In the genomic region with DNA sequence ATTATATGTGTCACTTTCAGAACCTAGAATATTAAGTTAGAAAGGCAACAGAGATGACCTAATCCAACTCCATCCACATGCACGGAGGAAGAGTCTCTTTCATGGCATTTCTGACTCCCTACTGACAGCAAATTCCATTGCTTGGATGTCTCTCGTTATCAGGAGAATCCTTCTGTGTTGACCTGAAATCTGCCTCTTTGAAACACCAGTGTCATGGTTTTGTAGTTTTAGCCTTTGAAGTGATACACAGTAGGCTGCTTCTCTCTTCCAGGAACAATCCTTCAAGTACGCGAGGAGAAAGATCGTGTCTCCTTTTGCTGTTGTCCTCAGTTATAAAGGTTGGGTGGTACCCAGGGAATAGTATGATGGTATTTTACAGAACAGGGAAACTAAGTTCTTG, we compare ENCODE assay signal across 18 cellular contexts.
"Had no signal": no experiment of that assay in that cellular context is flagged by ENCODE, and none has a peak within 500 bp of the region (broad histone marks: within the 10 kb centered on the region; RNA-seq: fewer than 3 reads in every experiment).

No MANE protein-coding gene starts in this region.

- H3K36me3 ChIP-seq: adrenal gland, gastrocnemius medialis, tibial nerve, WERI-Rb-1 had no signal

- H3K27ac Mint-ChIP-seq: activated CD4-positive, alpha-beta memory T cell treated with anti-CD3 and anti-CD28 coated beads for 36 hours; activated CD4-positive, alpha-beta T cell treated with anti-CD3 and anti-CD28 coated beads for 36 hours; activated naive CD4-positive, alpha-beta T cell treated with anti-CD3 and anti-CD28 coated beads, Interleukin-2, amount 50 U/mL, for 24 hours; activated T-cell treated with anti-CD3 and anti-CD28 coated beads, Interleukin-2, amount 50 U/mL, for 24 hours; naive B cell; stimulated activated naive B cell treated with anti-CD40 and anti-IgM and Interleukin-4, amounts not matched to agents 10 μg/mL and 1 μg/mL and 100 μg/mL, for 72 hours; T-helper 17 cell had no signal

- H2AFZ ChIP-seq: parathyroid adenoma had no signal

- H3K4me3 Mint-ChIP-seq: activated CD4-positive, alpha-beta memory T cell treated with anti-CD3 and anti-CD28 coated beads for 36 hours; activated CD4-positive, alpha-beta T cell treated with anti-CD3 and anti-CD28 coated beads for 36 hours; activated naive CD4-positive, alpha-beta T cell treated with anti-CD3 and anti-CD28 coated beads, Interleukin-2, amount 50 U/mL, for 24 hours; activated T-cell treated with anti-CD3 and anti-CD28 coated beads, Interleukin-2, amount 50 U/mL, for 24 hours; central memory CD8-positive, alpha-beta T cell; naive B cell; stimulated activated naive B cell treated with anti-CD40 and anti-IgM and Interleukin-4, amounts not matched to agents 10 μg/mL and 1 μg/mL and 100 μg/mL, for 72 hours; T-helper 17 cell had no signal

- H3K9ac ChIP-seq: parathyroid adenoma had no signal

- H3K4me1 ChIP-seq: adrenal gland, parathyroid adenoma had no signal

- H3K27me3 Mint-ChIP-seq: central memory CD8-positive, alpha-beta T cell had no signal

- H3K9me3 Mint-ChIP-seq: activated CD4-positive, alpha-beta memory T cell treated with anti-CD3 and anti-CD28 coated beads for 36 hours; activated naive CD4-positive, alpha-beta T cell treated with anti-CD3 and anti-CD28 coated beads, Interleukin-2, amount 50 U/mL, for 24 hours; activated T-cell treated with anti-CD3 and anti-CD28 coated beads, Interleukin-2, amount 50 U/mL, for 24 hours; central memory CD8-positive, alpha-beta T cell; naive B cell; stimulated activated naive B cell treated with anti-CD40 and anti-IgM and Interleukin-4, amounts not matched to agents 10 μg/mL and 1 μg/mL and 100 μg/mL, for 72 hours had no signal

- H3K4me1 Mint-ChIP-seq: activated naive CD4-positive, alpha-beta T cell treated with anti-CD3 and anti-CD28 coated beads, Interleukin-2, amount 50 U/mL, for 24 hours had no signal

- H3K9me3 ChIP-seq: adrenal gland, body of pancreas, gastrocnemius medialis, tibial nerve had no signal

- H3K79me2 ChIP-seq: parathyroid adenoma had no signal

- FAIRE-seq: islet of Langerhans had no signal

- DNase-seq: activated CD4-positive, alpha-beta memory T cell treated with anti-CD3 and anti-CD28 coated beads for 36 hours; activated CD4-positive, alpha-beta T cell treated with anti-CD3 and anti-CD28 coated beads for 36 hours; activated effector memory CD4-positive, alpha-beta T cell treated with anti-CD3 and anti-CD28 coated beads, Interleukin-2, amount 50 U/mL, for 16 hours; activated T-cell treated with anti-CD3 and anti-CD28 coated beads, Interleukin-2, amount 50 U/mL, for 24 hours; adrenal gland; body of pancreas; gastrocnemius medialis; naive B cell; stimulated activated CD4-positive, alpha-beta T cell treated with anti-CD3 and anti-CD28 coated beads, Interleukin-15, amount 100 ng/mL, for 24 hours; stimulated activated CD4-positive, alpha-beta T cell treated with anti-CD3 and anti-CD28 coated beads, Interleukin-4, amount 100 ng/mL, for 1 hour; stimulated activated naive B cell treated with anti-CD40 and anti-IgM and Interleukin-4, amounts not matched to agents 10 μg/mL and 1 μg/mL and 100 μg/mL, for 72 hours; T-helper 17 cell; WERI-Rb-1 had no signal

- H3K4me3 ChIP-seq: adrenal gland, body of pancreas, gastrocnemius medialis, tibial nerve had no signal

- H3K36me3 Mint-ChIP-seq: activated CD4-positive, alpha-beta memory T cell treated with anti-CD3 and anti-CD28 coated beads for 36 hours; activated naive CD4-positive, alpha-beta T cell treated with anti-CD3 and anti-CD28 coated beads, Interleukin-2, amount 50 U/mL, for 24 hours; naive B cell; stimulated activated naive B cell treated with anti-CD40 and anti-IgM and Interleukin-4, amounts not matched to agents 10 μg/mL and 1 μg/mL and 100 μg/mL, for 72 hours had no signal

- ATAC-seq: activated CD4-positive, alpha-beta T cell treated with anti-CD3 and anti-CD28 coated beads for 36 hours; body of pancreas; gastrocnemius medialis; stimulated activated naive B cell treated with anti-CD40 and anti-IgM and Interleukin-4, amounts not matched to agents 10 μg/mL and 1 μg/mL and 100 μg/mL, for 72 hours; T-helper 17 cell had no signal

- H3K27me3 ChIP-seq: adrenal gland, body of pancreas, gastrocnemius medialis, tibial nerve had no signal

- H3K27ac ChIP-seq: adrenal gland, body of pancreas, parathyroid adenoma, WERI-Rb-1 had no signal
